ENCODE assay signal across 8 cellular contexts in genomic region chr12:55743967-55744931, GRCh38. TPM values are rescaled to one million over a fixed set of nuclear protein-coding genes. Genes with fewer than 3 reads are reported as not detected.
A peak's percentile ranks its signal among the peaks of the same experiment; 100 is the strongest.
DNase-seq lines count a peak whose midpoint lies in the region; ATAC-seq and TF ChIP-seq lines count a peak whose summit lies in the region.

No MANE protein-coding gene starts in this region.

- intact Hi-C loops in psoas muscle (cut with DNase I): no loop called here

- H3K36me3 ChIP-seq in SU-DHL-6 (ENCODE audit: low read length) (no peaks in the 10 kb centered on the region), psoas muscle (ENCODE audit: insufficient read depth in 1 of 2, low read depth in 1 of 2) (no peaks in the 10 kb centered on the region)

- peaks cover 4% of the 10 kb centered on the region for H3K4me1 ChIP-seq in foreskin keratinocyte
- peaks cover 19% of the 10 kb centered on the region for H3K4me1 ChIP-seq in psoas muscle

- H2AFZ ChIP-seq in SU-DHL-6 (ENCODE audit: low read depth, low read length, severe bottlenecking): peak overlapping the region; percentile 78

- H3K27ac ChIP-seq in SU-DHL-6 (ENCODE audit: low read depth, low read length): no peak overlapping the region
- no peak overlapping the region for H3K27ac ChIP-seq in foreskin keratinocyte
- no peak overlapping the region for H3K27ac ChIP-seq in psoas muscle

- DNase-seq in NCI-H82 (lab: John Stamatoyannopoulos, UW): peak; percentile 46
- DNase-seq in NCI-H82 treated with DMSO at 0.1 percent for 48 hours (lab: John Stamatoyannopoulos, UW; ENCODE audit: unreplicated experiment): no peak
- no peak for DNase-seq in foreskin keratinocyte
- DNase-seq in psoas muscle: no peak
- DNase-seq in stimulated activated CD4-positive, alpha-beta T cell treated with anti-CD3 and anti-CD28 coated beads, Interleukin-1b, Interleukin-23, amount 100 ng/mL, for 48 hours: no peak
- no peak for DNase-seq in ureter (ENCODE audit: low spot score)

- H4K20me1 ChIP-seq in SU-DHL-6 (ENCODE audit: low read depth, low read length): no peaks in the 10 kb centered on the region

- H3K9me3 ChIP-seq in SU-DHL-6 (ENCODE audit: insufficient read depth, low read length) (no peaks in the 10 kb centered on the region), psoas muscle (no peaks in the 10 kb centered on the region)

- H3K4me2 ChIP-seq in SU-DHL-6 (ENCODE audit: low read depth, low read length, poor library complexity, severe bottlenecking): peak overlapping the region; percentile 57

- peak overlapping the region; percentile 65 for H3K9ac ChIP-seq in SU-DHL-6 (ENCODE audit: low read length)

- H3K4me3 ChIP-seq in SU-DHL-6 (ENCODE audit: insufficient read depth, low read length, poor library complexity, severe bottlenecking): peak overlapping the region; percentile 72
- H3K4me3 ChIP-seq in psoas muscle: peak overlapping the region; percentile 67

- H3K27me3 ChIP-seq in SU-DHL-6 (ENCODE audit: low read length) (no peaks in the 10 kb centered on the region), foreskin keratinocyte (peaks cover 2% of the 10 kb centered on the region), psoas muscle (ENCODE audit: insufficient read depth in 3 of 3, low read length in 2 of 3) (peaks cover 0 to 8% (median 3%) of the 10 kb centered on the region in 3 donors)

- peak; percentile 2 for ATAC-seq in foreskin keratinocyte
- peak in 2 of 4 donors; percentile 17 to 28 for ATAC-seq in psoas muscle
- no peak for ATAC-seq in HG02588 (IDR thresholded peaks at IDR 0.05; ENCODE audit: unreplicated experiment)

- H3K9me2 ChIP-seq in SU-DHL-6 (replicated peaks; ENCODE audit: insufficient read depth, low read length): no peaks in the 10 kb centered on the region

- H3K79me2 ChIP-seq in SU-DHL-6 (ENCODE audit: insufficient read depth, low read length): no peaks in the 10 kb centered on the region

- no peak for TF ChIP-seq CTCF in SU-DHL-6 (IDR thresholded peaks at IDR 0.05; ENCODE audit: insufficient read depth, low read length, poor library complexity, severe bottlenecking)
- TF ChIP-seq CTCF in foreskin keratinocyte (conservative IDR thresholded peaks at IDR 0.05): no peak
- no peak for TF ChIP-seq CTCF in psoas muscle (IDR thresholded peaks at IDR 0.05)

- WGBS in psoas muscle, 3 donors: 15 to 25% (median 17%) methylated on average over 19 to 25 of the region's 25 CpGs

- peaks cover 10% of the 10 kb centered on the region for H3F3A ChIP-seq in SU-DHL-6 (ENCODE audit: insufficient read depth)

RNA-seq across cellular contexts. Expression of gene GDF11, which starts 1.3 kb away (rescaled TPM):
- total RNA-seq in foreskin keratinocyte (7.9 and 9.0 TPM in 2 replicates), psoas muscle (1 to 10 TPM in 3 of 4 donors, under 1 TPM in 1; 0.88 to 4.8 (median 1.4) TPM), ureter (7.2 TPM)
- polyA plus RNA-seq in foreskin keratinocyte (7.9 and 8.5 TPM in 2 replicates), psoas muscle (1 to 10 TPM in 2 of 3 donors, under 1 TPM in 1; 0.34 to 3.7 (median 2.3) TPM)

RNA-seq across cellular contexts. Expression of gene CD63, which starts 15.4 kb away (rescaled TPM):
- 600 and 634 TPM in 2 replicates for total RNA-seq in foreskin keratinocyte
- polyA plus RNA-seq in foreskin keratinocyte: 700 and 759 TPM in 2 replicates
- total RNA-seq in psoas muscle: 1,000 to 10,000 TPM in 2 of 4 donors, 100 to 1,000 TPM in 2; 592 to 1,401 (median 983) TPM
- 1,000 to 10,000 TPM; 1,147 to 2,407 (median 1,257) TPM for polyA plus RNA-seq in psoas muscle
- 905 TPM for total RNA-seq in ureter

RNA-seq across cellular contexts. Expression of gene RDH5, which starts 24.1 kb away (rescaled TPM):
- 1.4 and 1.5 TPM in 2 replicates for total RNA-seq in foreskin keratinocyte
- polyA plus RNA-seq in foreskin keratinocyte: 0.76 and 1.0 TPM in 2 replicates
- total RNA-seq in psoas muscle: 10 to 100 TPM; 11.4 to 25.4 (median 16.0) TPM
- 10 to 100 TPM in 2 of 3 donors, 1 to 10 TPM in 1; 7.0 to 14.0 (median 11.9) TPM for polyA plus RNA-seq in psoas muscle
- 5.8 TPM for total RNA-seq in ureter

RNA-seq across cellular contexts. Expression of gene BLOC1S1, which starts 28.4 kb away (rescaled TPM):
- 107 and 121 TPM in 2 replicates for total RNA-seq in foreskin keratinocyte
- 153 and 177 TPM in 2 replicates for polyA plus RNA-seq in foreskin keratinocyte
- 100 to 1,000 TPM; 127 to 193 (median 165) TPM for total RNA-seq in psoas muscle
- polyA plus RNA-seq in psoas muscle: 100 to 1,000 TPM; 185 to 260 (median 228) TPM
- 105 TPM for total RNA-seq in ureter

RNA-seq across cellular contexts. Expression of gene ITGA7, which starts 36.5 kb away (rescaled TPM):
- 0.42 and 0.44 TPM in 2 replicates for total RNA-seq in foreskin keratinocyte
- 0.22 and 0.32 TPM in 2 replicates for polyA plus RNA-seq in foreskin keratinocyte
- 100 to 1,000 TPM; 297 to 433 (median 350) TPM for total RNA-seq in psoas muscle
- polyA plus RNA-seq in psoas muscle: 100 to 1,000 TPM in 2 of 3 donors, 10 to 100 TPM in 1; 51.8 to 254 (median 152) TPM
- total RNA-seq in ureter: 99.7 TPM
